ENCODE assay signal across 22 cellular contexts in the genomic region with DNA sequence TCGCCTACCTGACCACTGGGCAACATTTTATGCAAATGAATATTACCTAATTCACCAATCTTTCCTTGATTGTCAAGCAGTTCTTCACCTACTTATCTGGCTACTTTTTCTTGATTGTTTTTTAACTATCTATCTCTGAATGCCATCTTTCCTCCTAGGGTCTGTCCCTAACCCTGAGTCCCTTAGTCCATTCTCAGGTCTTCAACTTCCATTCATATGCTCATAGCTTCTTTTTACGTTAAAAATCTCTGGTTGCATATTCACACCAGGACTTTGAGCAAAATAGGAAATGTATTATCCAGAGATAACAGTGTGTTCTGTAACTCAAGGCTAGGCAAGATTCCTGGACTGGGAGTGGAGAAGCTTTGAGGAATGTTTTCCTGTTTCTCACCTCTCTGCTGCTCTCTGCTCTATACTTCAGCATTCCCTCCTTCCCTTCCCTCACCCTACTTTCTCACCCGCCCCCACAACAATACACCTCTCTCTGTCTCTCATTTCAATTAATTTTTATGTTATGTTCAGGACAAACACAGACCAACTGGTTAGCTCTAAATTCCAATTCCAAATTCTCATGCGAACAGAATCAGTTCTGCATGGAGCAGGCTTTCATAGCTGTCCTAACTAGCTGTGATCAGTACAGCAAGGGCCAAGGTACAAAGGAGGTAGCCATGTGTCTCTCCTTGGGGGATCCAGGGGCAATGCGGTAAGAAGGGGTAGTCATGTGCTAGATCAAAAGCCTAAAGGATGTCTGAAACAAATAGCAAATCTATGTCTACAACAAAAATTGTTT.
"Had no signal": no experiment of that assay in that cellular context is flagged by ENCODE, and none has a peak within 500 bp of the region (broad histone marks: within the 10 kb centered on the region; RNA-seq: fewer than 3 reads in every experiment).

No MANE protein-coding gene starts in this region.

- H3K27me3 Mint-ChIP-seq: activated CD4-positive, alpha-beta T cell treated with anti-CD3 and anti-CD28 coated beads for 36 hours; activated naive CD8-positive, alpha-beta T cell; central memory CD8-positive, alpha-beta T cell; dendritic cell treated with granulocyte-macrophage colony-stimulating factor and Interleukin-4, amounts not matched to agents 40 ng/mL and 50 ng/mL, for 4 days had no signal

- H3K9me3 ChIP-seq: esophagus muscularis mucosa, heart left ventricle, lower lobe of right lung, tibial nerve had no signal

- H3K27ac ChIP-seq: esophagus muscularis mucosa, foreskin keratinocyte, heart left ventricle, lower lobe of right lung had no signal

- H3K4me3 Mint-ChIP-seq: activated CD4-positive, alpha-beta T cell treated with anti-CD3 and anti-CD28 coated beads for 36 hours; activated CD8-positive, alpha-beta T cell treated with anti-CD3 and anti-CD28 coated beads, Interleukin-2, amount 10 ng/mL, durations not matched to agents 7 days and 5 days; activated naive CD8-positive, alpha-beta T cell; central memory CD8-positive, alpha-beta T cell; dendritic cell treated with granulocyte-macrophage colony-stimulating factor and Interleukin-4, amounts not matched to agents 40 ng/mL and 50 ng/mL, for 4 days; natural killer cell had no signal

- H3K4me1 ChIP-seq: esophagus muscularis mucosa, foreskin keratinocyte, heart left ventricle, lower lobe of right lung, tibial nerve had no signal

- ATAC-seq: activated CD4-positive, alpha-beta T cell treated with anti-CD3 and anti-CD28 coated beads for 36 hours; activated CD8-positive, alpha-beta T cell treated with anti-CD3 and anti-CD28 coated beads, Interleukin-2, amount 10 ng/mL, durations not matched to agents 7 days and 5 days; foreskin keratinocyte; heart left ventricle; left lobe of liver; lower lobe of right lung; natural killer cell; right cardiac atrium had no signal

- H3K27me3 ChIP-seq: esophagus muscularis mucosa, foreskin keratinocyte, heart left ventricle, tibial nerve had no signal

- H3K36me3 ChIP-seq: esophagus muscularis mucosa, heart left ventricle, lower lobe of right lung, tibial nerve had no signal

- DNase-seq: activated CD4-positive, alpha-beta T cell treated with anti-CD3 and anti-CD28 coated beads for 36 hours; activated CD4-positive, CD25-positive, alpha-beta regulatory T cell; activated CD8-positive, alpha-beta T cell treated with anti-CD3 and anti-CD28 coated beads, Interleukin-2, amount 10 ng/mL, durations not matched to agents 7 days and 5 days; activated effector memory CD4-positive, alpha-beta T cell treated with Interleukin-2 at 50 U/mL for 16 hours; activated naive CD4-positive, alpha-beta T cell treated with Interleukin-2 at 50 U/mL for 16 hours; activated T-cell treated with anti-CD3 and anti-CD28 coated beads for 4 hours; anterior cingulate cortex; foreskin keratinocyte; heart left ventricle; kidney glomerular epithelial cell; lower lobe of right lung; mesenchymal stem cell; natural killer cell; right cardiac atrium; stimulated activated CD4-positive, alpha-beta T cell treated with anti-CD3 and anti-CD28 coated beads, Interleukin-2, amount 100 ng/mL, for 48 hours; stimulated activated naive CD4-positive, alpha-beta T cell treated with Interleukin-2 at 50 U/mL for 16 hours had no signal

- H3K27ac Mint-ChIP-seq: activated CD4-positive, alpha-beta T cell treated with anti-CD3 and anti-CD28 coated beads for 36 hours; activated CD8-positive, alpha-beta T cell treated with anti-CD3 and anti-CD28 coated beads, Interleukin-2, amount 10 ng/mL, durations not matched to agents 7 days and 5 days; activated naive CD8-positive, alpha-beta T cell; dendritic cell treated with granulocyte-macrophage colony-stimulating factor and Interleukin-4, amounts not matched to agents 40 ng/mL and 50 ng/mL, for 4 days; natural killer cell had no signal

- H3K4me3 ChIP-seq: esophagus muscularis mucosa, heart left ventricle, lower lobe of right lung, tibial nerve had no signal

- H3K4me1 Mint-ChIP-seq: activated CD4-positive, alpha-beta T cell treated with anti-CD3 and anti-CD28 coated beads for 36 hours; central memory CD8-positive, alpha-beta T cell; natural killer cell had no signal

- H3K36me3 Mint-ChIP-seq: activated naive CD8-positive, alpha-beta T cell; natural killer cell had no signal
